Comparison of ENCODE assay signal across 1 cellular context in genomic region chr6:109332748-109333147, GRCh38.
A peak's percentile ranks its signal among the peaks of the same experiment; 100 is the strongest.
TF ChIP-seq lines count a peak whose summit lies in the region.

No MANE protein-coding gene starts in this region.

TF ChIP-seq in HepG2, 621 proteins besides CTCF, POLR2A, EP300 and RAD21 (continued from another document and continues in another):
- TF ChIP-seq KIAA2018 (CRISPR knock-in tag; IDR thresholded peaks at IDR 0.05; ENCODE audit: borderline replicate concordance) (no peak), ZNF781 (CRISPR knock-in tag; IDR thresholded peaks at IDR 0.05; ENCODE audit: borderline replicate concordance, not compliant biosample characterization) (no peak), DNMT3B (CRISPR knock-in tag; conservative IDR thresholded peaks at IDR 0.05) (no peak), FOXK2 (IDR thresholded peaks at IDR 0.05) (no peak), ZNF782 (CRISPR knock-in tag; IDR thresholded peaks at IDR 0.05; ENCODE audit: borderline replicate concordance) (no peak), ZBTB25 (CRISPR knock-in tag; IDR thresholded peaks at IDR 0.05) (no peak), HNF4A (CRISPR knock-in tag; IDR thresholded peaks at IDR 0.05) (peak; percentile 45), FOXO1 (CRISPR knock-in tag; IDR thresholded peaks at IDR 0.05) (no peak), XRCC5 (optimal IDR thresholded peaks at IDR 0.05; ENCODE audit: low read length) (no peak), ZBTB42 (CRISPR knock-in tag; IDR thresholded peaks at IDR 0.05) (no peak), ATF1 (CRISPR knock-in tag; IDR thresholded peaks at IDR 0.05) (no peak), NR2F2 (IDR thresholded peaks at IDR 0.05; ENCODE audit: borderline replicate concordance, low read depth) (no peak), ZNF547 (CRISPR knock-in tag; IDR thresholded peaks at IDR 0.05) (no peak), ZBTB2 (CRISPR knock-in tag; IDR thresholded peaks at IDR 0.05; ENCODE audit: low read depth) (no peak), ZNF841 (CRISPR knock-in tag; IDR thresholded peaks at IDR 0.05; ENCODE audit: borderline replicate concordance) (no peak), MAFF (IDR thresholded peaks at IDR 0.05; ENCODE audit: low read depth, low read length) (no peak), SRSF9 (IDR thresholded peaks at IDR 0.05; ENCODE audit: borderline replicate concordance, insufficient read depth, low read depth, low read length, poor library complexity, severe bottlenecking) (no peak), NR2F1 (CRISPR knock-in tag; IDR thresholded peaks at IDR 0.05) (peak; percentile 46 to 76; a peak in 3 of 4 replicates), ATAD3A (CRISPR knock-in tag; IDR thresholded peaks at IDR 0.05) (no peak), SUZ12 (IDR thresholded peaks at IDR 0.05; ENCODE audit: low read depth, low read length) (no peak), ZNF501 (CRISPR knock-in tag; IDR thresholded peaks at IDR 0.05) (no peak), ZMAT3 (CRISPR knock-in tag; conservative IDR thresholded peaks at IDR 0.05) (no peak), FOXO4 (CRISPR knock-in tag; conservative IDR thresholded peaks at IDR 0.05) (no peak), TAF1 (CRISPR knock-in tag; IDR thresholded peaks at IDR 0.05) (no peak), REXO4 (CRISPR knock-in tag; IDR thresholded peaks at IDR 0.05; ENCODE audit: borderline replicate concordance) (no peak), KDM1A (CRISPR knock-in tag; IDR thresholded peaks at IDR 0.05) (no peak), ZNF10 (CRISPR knock-in tag; IDR thresholded peaks at IDR 0.05; ENCODE audit: borderline replicate concordance, low read depth) (no peak), ZNF205 (CRISPR knock-in tag; IDR thresholded peaks at IDR 0.05) (no peak), TFE3 (CRISPR knock-in tag; IDR thresholded peaks at IDR 0.05) (0 out of 2 replicates have a peak, but pooled peaks have one; percentile 48), TGIF2 (CRISPR knock-in tag; IDR thresholded peaks at IDR 0.05) (no peak), NFKBIZ (CRISPR knock-in tag; IDR thresholded peaks at IDR 0.05) (no peak), DZIP1 (CRISPR knock-in tag; IDR thresholded peaks at IDR 0.05) (no peak), ZMYM4 (CRISPR knock-in tag; IDR thresholded peaks at IDR 0.05) (0 out of 2 replicates have a peak, but pooled peaks have one; percentile 22), ZNF44 (CRISPR knock-in tag; IDR thresholded peaks at IDR 0.05) (no peak), IRF9 (CRISPR knock-in tag; IDR thresholded peaks at IDR 0.05; ENCODE audit: borderline replicate concordance) (no peak), ZNF691 (CRISPR knock-in tag; IDR thresholded peaks at IDR 0.05; ENCODE audit: borderline replicate concordance, low read depth) (no peak), MIER2 (CRISPR knock-in tag; IDR thresholded peaks at IDR 0.05) (no peak), PITX1 (CRISPR knock-in tag; IDR thresholded peaks at IDR 0.05) (no peak), CAMTA2 (CRISPR knock-in tag; IDR thresholded peaks at IDR 0.05; ENCODE audit: borderline replicate concordance) (no peak), ZNF800 (CRISPR knock-in tag; IDR thresholded peaks at IDR 0.05) (no peak), ELF3 (CRISPR knock-in tag; IDR thresholded peaks at IDR 0.05) (peak; percentile 65), GABPB1 (CRISPR knock-in tag; IDR thresholded peaks at IDR 0.05) (no peak; the same call in 1 of the 2 replicates), KDM3A (CRISPR knock-in tag; IDR thresholded peaks at IDR 0.05; ENCODE audit: low read depth) (no peak), BRD4 (CRISPR knock-in tag; IDR thresholded peaks at IDR 0.05) (no peak)
